Comparison of ENCODE assay signal across 28 cellular contexts in genomic region chr19:15365264-15365663, GRCh38. TPM values are rescaled to one million over a fixed set of nuclear protein-coding genes. Genes with fewer than 3 reads are reported as not detected.
A peak's percentile ranks its signal among the peaks of the same experiment; 100 is the strongest.
DNase-seq lines count a peak whose midpoint lies in the region; ATAC-seq and TF ChIP-seq lines count a peak whose summit lies in the region.
"Had no signal": no experiment of that assay in that cellular context is flagged by ENCODE, and none has a peak within 500 bp of the region (broad histone marks: within the 10 kb centered on the region; RNA-seq: fewer than 3 reads in every experiment).

No MANE protein-coding gene starts in this region.

- H3K4me3 Mint-ChIP-seq in activated T-cell treated with anti-CD3 and anti-CD28 coated beads, Interleukin-2, amount 50 U/mL, for 72 hours = no peak overlapping the region
- H3K4me3 Mint-ChIP-seq in T-helper 17 cell (no peak overlapping the region), memory B cell (no peak overlapping the region)
- H3K4me3 Mint-ChIP-seq: activated naive CD8-positive, alpha-beta T cell; endodermal cell; GM23338; HFFc6; stimulated activated naive CD8-positive, alpha-beta T cell treated with anti-CD3 and anti-CD28 coated beads, Interleukin-15, Interleukin-2, amounts not matched to agents 100 ng/mL and 50 ng/mL, for 24 hours; T-helper 1 cell treated with Interleukin-12 subunit alpha and Interleukin-12 subunit beta and Interleukin-4 antibody, amounts not matched to agents 30 μg/mL and 1 μg/mL, for 36 hours had no signal

- peaks cover 0 to 1% of the 10 kb centered on the region in 2 donors for H3K9me3 Mint-ChIP-seq in activated T-cell treated with anti-CD3 and anti-CD28 coated beads, Interleukin-2, amount 50 U/mL, for 72 hours
- H3K9me3 Mint-ChIP-seq in memory B cell = no peaks in the 10 kb centered on the region
- H3K9me3 Mint-ChIP-seq: HFFc6; stimulated activated naive CD8-positive, alpha-beta T cell treated with anti-CD3 and anti-CD28 coated beads, Interleukin-15, Interleukin-2, amounts not matched to agents 100 ng/mL and 50 ng/mL, for 24 hours; T-helper 1 cell treated with Interleukin-12 subunit alpha and Interleukin-12 subunit beta and Interleukin-4 antibody, amounts not matched to agents 30 μg/mL and 1 μg/mL, for 36 hours had no signal

- H3K36me3 Mint-ChIP-seq in activated T-cell treated with anti-CD3 and anti-CD28 coated beads, Interleukin-2, amount 50 U/mL, for 72 hours (ENCODE audit: insufficient read depth in 2 of 2) = peaks cover 3 to 23% of the 10 kb centered on the region in 2 donors
- H3K36me3 Mint-ChIP-seq in T-helper 17 cell (ENCODE audit: low read depth) (peaks cover 2% of the 10 kb centered on the region), memory B cell (peaks cover 23% of the 10 kb centered on the region)

- H3K9me3 ChIP-seq in T-helper 17 cell (ENCODE audit: control insufficient read depth, low read length, poor library complexity, severe bottlenecking) = no peaks in the 10 kb centered on the region
- H3K9me3 ChIP-seq in uterus = no peaks in the 10 kb centered on the region
- H3K9me3 ChIP-seq: gastroesophageal sphincter, thoracic aorta had no signal

- DNase-seq in activated T-cell treated with anti-CD3 and anti-CD28 coated beads, Interleukin-2, amount 50 U/mL, for 72 hours = no peak
- DNase-seq in activated T-cell treated with anti-CD3 and anti-CD28 coated beads for 4 hours = no peak
- no peak for DNase-seq in T-helper 17 cell
- DNase-seq in memory B cell (ENCODE audit: low spot score in 2 of 2) = no peak
- DNase-seq in uterus = no peak
- DNase-seq in SIG-M5 treated with dmso at 0.1 percent for 504 hours (lab: John Stamatoyannopoulos, UW; ENCODE audit: unreplicated experiment) = no peak
- DNase-seq in HK-2 (ENCODE audit: unreplicated experiment) = no peak
- DNase-seq: ACHN; activated CD4-positive, alpha-beta T cell treated with anti-CD3 and anti-CD28 coated beads for 4 hours; anterior cingulate cortex; DMS53; endodermal cell; HFFc6; left cardiac atrium; mesendoderm; NCI-H1694; nucleus accumbens; RPMI8226 had no signal

- peaks cover 7% of the 10 kb centered on the region for H3K4me1 Mint-ChIP-seq in activated T-cell treated with anti-CD3 and anti-CD28 coated beads, Interleukin-2, amount 50 U/mL, for 72 hours (ENCODE audit: low read depth)
- H3K4me1 Mint-ChIP-seq in T-helper 17 cell = no peaks in the 10 kb centered on the region
- H3K4me1 Mint-ChIP-seq in memory B cell = peaks cover 2% of the 10 kb centered on the region
- H3K4me1 Mint-ChIP-seq: endodermal cell, GM23338 had no signal

- TF ChIP-seq POLR2A in uterus (IDR thresholded peaks at IDR 0.05) = no peak

- no peak overlapping the region for H3K4me3 ChIP-seq in uterus
- H3K4me3 ChIP-seq: gastroesophageal sphincter, GM23338, hepatocyte, SK-N-MC, skin epidermis, thoracic aorta had no signal

- no peak overlapping the region for H3K27ac ChIP-seq in uterus
- H3K27ac ChIP-seq: gastroesophageal sphincter, hepatocyte, SK-N-MC, skin epidermis, thoracic aorta had no signal

- H3K36me3 ChIP-seq in uterus = no peaks in the 10 kb centered on the region

- H3K27me3 Mint-ChIP-seq in activated T-cell treated with anti-CD3 and anti-CD28 coated beads, Interleukin-2, amount 50 U/mL, for 72 hours (ENCODE audit: low read depth) = no peaks in the 10 kb centered on the region
- no peaks in the 10 kb centered on the region for H3K27me3 Mint-ChIP-seq in T-helper 17 cell
- no peaks in the 10 kb centered on the region for H3K27me3 Mint-ChIP-seq in memory B cell
- H3K27me3 Mint-ChIP-seq: activated naive CD8-positive, alpha-beta T cell; stimulated activated naive CD8-positive, alpha-beta T cell treated with anti-CD3 and anti-CD28 coated beads, Interleukin-15, Interleukin-2, amounts not matched to agents 100 ng/mL and 50 ng/mL, for 24 hours had no signal

- peak overlapping the region; percentile 9 for H3K27ac Mint-ChIP-seq in activated T-cell treated with anti-CD3 and anti-CD28 coated beads, Interleukin-2, amount 50 U/mL, for 72 hours
- H3K27ac Mint-ChIP-seq in T-helper 17 cell = peak overlapping the region; percentile 11
- no peak overlapping the region for H3K27ac Mint-ChIP-seq in memory B cell
- H3K27ac Mint-ChIP-seq: activated naive CD8-positive, alpha-beta T cell; endodermal cell; GM23338; HFFc6; stimulated activated naive CD8-positive, alpha-beta T cell treated with anti-CD3 and anti-CD28 coated beads, Interleukin-15, Interleukin-2, amounts not matched to agents 100 ng/mL and 50 ng/mL, for 24 hours; T-helper 1 cell treated with Interleukin-12 subunit alpha and Interleukin-12 subunit beta and Interleukin-4 antibody, amounts not matched to agents 30 μg/mL and 1 μg/mL, for 36 hours had no signal

- no peak for TF ChIP-seq CTCF in uterus (IDR thresholded peaks at IDR 0.05)

- no peak for ATAC-seq in activated T-cell treated with anti-CD3 and anti-CD28 coated beads, Interleukin-2, amount 50 U/mL, for 72 hours (replicated peaks in 1 of 2)
- ATAC-seq in T-helper 17 cell (peak; percentile 19), memory B cell (ENCODE audit: low read depth) (peak; percentile 37)
- ATAC-seq in activated CD4-positive, CD25-positive, alpha-beta regulatory T cell treated with anti-CD3 and anti-CD28 coated beads, Interleukin-2, amount 50 U/mL, for 24 hours = no peak
- ATAC-seq: gastroesophageal sphincter, GM23338, left cardiac atrium had no signal

- intact Hi-C loops in uterus (cut with DNase I; ENCODE audit: low total_unique reads) = no loop called here

- no peaks in the 10 kb centered on the region for H3K27me3 ChIP-seq in uterus
- H3K27me3 ChIP-seq: gastroesophageal sphincter, hepatocyte had no signal

- no peaks in the 10 kb centered on the region for H3K4me1 ChIP-seq in uterus
- H3K4me1 ChIP-seq: gastroesophageal sphincter had no signal

RNA-seq across cellular contexts. Expression of gene AKAP8, which starts 14.3 kb away (rescaled TPM):
- 10 to 100 TPM; 37.9 to 46.4 TPM for total RNA-seq in activated T-cell treated with anti-CD3 and anti-CD28 coated beads, Interleukin-2, amount 50 U/mL, for 72 hours
- total RNA-seq in T-helper 17 cell = 10 to 100 TPM; 87.6 to 90.2 TPM
- total RNA-seq in uterus = 10 to 100 TPM; 17.1 to 55.6 (median 39.2) TPM

RNA-seq across cellular contexts. Expression of gene BRD4, which starts 32.9 kb away (rescaled TPM):
- total RNA-seq in activated T-cell treated with anti-CD3 and anti-CD28 coated beads, Interleukin-2, amount 50 U/mL, for 72 hours = 100 to 1,000 TPM; 161 to 187 TPM
- total RNA-seq in T-helper 17 cell (100 to 1,000 TPM; 120 to 123 TPM), uterus (100 to 1,000 TPM in 1 of 4 donors, 10 to 100 TPM in 2, 1 to 10 TPM in 1; 5.6 to 156 (median 16.6) TPM)

RNA-seq across cellular contexts. Expression of gene AKAP8L, which starts 53.5 kb away (rescaled TPM):
- 100 to 1,000 TPM; 105 to 124 TPM for total RNA-seq in activated T-cell treated with anti-CD3 and anti-CD28 coated beads, Interleukin-2, amount 50 U/mL, for 72 hours
- total RNA-seq in T-helper 17 cell = 100 to 1,000 TPM; 116 to 123 TPM
- total RNA-seq in uterus = 100 to 1,000 TPM in 2 of 4 donors, 10 to 100 TPM in 2; 82.4 to 157 (median 117) TPM

Comparison
In these comparisons a context has a peak if more than half of its experiments do, and no peak if none do; other contexts are left out.
1. ATAC-seq: peak in T-helper 17 cell (single experiment) and memory B cell (single experiment); none in activated T-cell treated with anti-CD3 and anti-CD28 coated beads, Interleukin-2, amount 50 U/mL, for 72 hours (0 of 2) and activated CD4-positive, CD25-positive, alpha-beta regulatory T cell treated with anti-CD3 and anti-CD28 coated beads, Interleukin-2, amount 50 U/mL, for 24 hours (0 of 2).